4 cellular contexts compared by ENCODE assay signal in the genomic region with DNA sequence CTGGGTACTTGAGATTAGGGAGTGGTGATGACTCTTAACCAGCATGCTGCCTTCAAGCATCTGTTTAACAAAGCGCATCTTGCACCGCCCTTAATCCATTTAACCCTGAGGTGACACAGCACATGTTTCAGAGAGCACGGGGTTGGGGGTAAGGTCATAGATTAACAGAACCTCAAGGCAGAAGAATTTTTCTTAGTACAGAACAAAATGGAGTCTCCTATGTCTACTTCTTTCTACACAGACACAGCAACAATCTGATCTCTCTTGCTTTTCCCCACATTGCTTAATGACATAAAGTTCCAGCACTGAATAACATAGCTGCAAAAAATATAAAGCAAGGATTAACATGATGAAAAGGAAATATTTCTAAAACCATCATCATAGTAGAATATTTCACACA. TPM values are rescaled to one million over a fixed set of nuclear protein-coding genes. Genes with fewer than 3 reads are reported as not detected.
DNase-seq lines count a peak whose midpoint lies in the region; ATAC-seq, FAIRE-seq and TF ChIP-seq lines count a peak whose summit lies in the region.
"Not testable (repeated sequence)": the region's sequence is repeated elsewhere in the genome, so short reads cannot be mapped to it uniquely, and the experiment has no call there.

No MANE protein-coding gene starts in this region.

- not testable (repeated sequence) for H3K79me2 ChIP-seq in K562 (ENCODE audit: control insufficient read depth, insufficient read depth, low read length); neural progenitor cell (ENCODE audit: low read depth)

- in situ Hi-C loops in K562 (cut with MboI): not testable (repeated sequence)

- H4K20me1 ChIP-seq in K562 (replicated peaks; ENCODE audit: control insufficient read depth, insufficient read depth, low read length); neural progenitor cell (ENCODE audit: low read depth): not testable (repeated sequence)

- H3K27ac Mint-ChIP-seq in glutamatergic neuron (ENCODE audit: unreplicated experiment): peak overlapping the region; percentile 90
- H3K27ac Mint-ChIP-seq in neural progenitor cell: not testable (repeated sequence)

- H3K27ac ChIP-seq in WERI-Rb-1; K562 (ENCODE audit: extremely low read depth, low read depth, low read length); neural progenitor cell: not testable (repeated sequence)

- CTCF ChIA-PET in K562 (lab: Yijun Ruan, JAX; ENCODE audit: low intra/inter-chr PET ratio): not testable (repeated sequence)

- not testable (repeated sequence) for H3F3A ChIP-seq in neural progenitor cell (ENCODE audit: low read depth)

- H2AFZ ChIP-seq in K562 (ENCODE audit: low read depth, low read length); neural progenitor cell (replicated peaks): not testable (repeated sequence)

- WGBS in K562 (ENCODE audit: insufficient coverage, low coverage, missing lambda C conversion rate): 0% methylated on average over 2 of the region's 3 CpGs

- POLR2A ChIA-PET in K562 (lab: Yijun Ruan, JAX): not testable (repeated sequence)

- H3K4me1 Mint-ChIP-seq in glutamatergic neuron (ENCODE audit: low read depth, unreplicated experiment): not testable (repeated sequence)
- H3K4me1 Mint-ChIP-seq in neural progenitor cell: peaks cover 15% of the 10 kb centered on the region

- TF ChIP-seq RAD21 in K562 (CRISPR knock-in tag; conservative IDR thresholded peaks at IDR 0.05 in 1 of 2, IDR thresholded peaks at IDR 0.05 in 1 of 2): not testable (repeated sequence)

- not testable (repeated sequence) for ATAC-seq in K562

- not testable (repeated sequence) for H3K36me3 ChIP-seq in WERI-Rb-1; K562 (ENCODE audit: control insufficient read depth, insufficient read depth, low read length); neural progenitor cell

- H3K9me3 Mint-ChIP-seq in glutamatergic neuron (ENCODE audit: unreplicated experiment): peaks cover 10% of the 10 kb centered on the region
- not testable (repeated sequence) for H3K9me3 Mint-ChIP-seq in neural progenitor cell

- H3K4me2 ChIP-seq in K562 (ENCODE audit: insufficient read depth, low read length): not testable (repeated sequence)
- peak overlapping the region; percentile 38 for H3K4me2 ChIP-seq in neural progenitor cell

- H3K4me3 Mint-ChIP-seq in glutamatergic neuron (ENCODE audit: unreplicated experiment); neural progenitor cell: not testable (repeated sequence)

- not testable (repeated sequence) for H3K27me3 Mint-ChIP-seq in glutamatergic neuron (ENCODE audit: unreplicated experiment); neural progenitor cell (ENCODE audit: insufficient read depth, low read depth)

- not testable (repeated sequence) for H3K9me3 ChIP-seq in WERI-Rb-1 (ENCODE audit: severe bottlenecking); K562 (replicated peaks; ENCODE audit: control insufficient read depth, insufficient read depth, low read depth, low read length); neural progenitor cell (ENCODE audit: low read depth)

- H3K27me3 ChIP-seq in WERI-Rb-1 (ENCODE audit: insufficient read depth, low read depth, severe bottlenecking); K562 (ENCODE audit: control insufficient read depth in 2 of 2, insufficient read depth in 2 of 2, low read length in 2 of 2); neural progenitor cell: not testable (repeated sequence)

- not testable (repeated sequence) for H3K36me3 Mint-ChIP-seq in glutamatergic neuron (ENCODE audit: unreplicated experiment); neural progenitor cell

- H3K9ac ChIP-seq in K562 (ENCODE audit: insufficient read depth in 1 of 2, low read depth in 2 of 2, low read length in 2 of 2); neural progenitor cell: not testable (repeated sequence)

- not testable (repeated sequence) for FAIRE-seq in K562 (lab: Jason Lieb, UNC)

- intact Hi-C loops in K562 (cut with micrococcal nuclease): not testable (repeated sequence)

- TF ChIP-seq CTCF in WERI-Rb-1 (IDR thresholded peaks at IDR 0.05; ENCODE audit: low read depth, low read length); K562 (IDR thresholded peaks at IDR 0.05 in 2 of 3, conservative IDR thresholded peaks at IDR 0.05 in 1 of 3; ENCODE audit: insufficient read depth in 2 of 3, low read depth in 1 of 3, low read length in 3 of 3); glutamatergic neuron (IDR thresholded peaks at IDR 0.05; ENCODE audit: partially characterized antibody, unreplicated experiment); neural progenitor cell (IDR thresholded peaks at IDR 0.05): not testable (repeated sequence)

- H3K4me3 ChIP-seq in WERI-Rb-1 (ENCODE audit: low read depth, low read length); K562; neural progenitor cell: not testable (repeated sequence)

- TF ChIP-seq POLR2A in K562 (conservative IDR thresholded peaks at IDR 0.05): not testable (repeated sequence)

- H3K4me1 ChIP-seq in K562 (replicated peaks in 1 of 2; ENCODE audit: control insufficient read depth in 2 of 2, insufficient read depth in 2 of 2, low read length in 2 of 2): peaks cover 10 to 13% of the 10 kb centered on the region in 2 experiments; a peak in 4 of 5 replicates
- not testable (repeated sequence) for H3K4me1 ChIP-seq in neural progenitor cell

- not testable (repeated sequence) for H3K9me1 ChIP-seq in K562 (ENCODE audit: control insufficient read depth, insufficient read depth, low read length)

- DNase-seq in WERI-Rb-1: peak; percentile 23
- DNase-seq in K562 (ENCODE audit: extremely low read depth in 1 of 4, low spot score in 3 of 4); glutamatergic neuron; neural progenitor cell (ENCODE audit: low spot score): not testable (repeated sequence)

- BruUV-seq in K562 (replicated peaks; lab: Mats Ljungman, UMichigan): not testable (repeated sequence)

- TF ChIP-seq EP300 in K562 (IDR thresholded peaks at IDR 0.05; ENCODE audit: low read length): not testable (repeated sequence)

TF ChIP-seq in K562, 482 proteins besides CTCF, POLR2A, EP300 and RAD21 (continues in another document):
- peak; percentile 64 for TF ChIP-seq CBFA2T2 (conservative IDR thresholded peaks at IDR 0.05)
- TF ChIP-seq CBFA2T3 (IDR thresholded peaks at IDR 0.05): peak; percentile 82
- TF ChIP-seq CXXC5 (CRISPR knock-in tag; IDR thresholded peaks at IDR 0.05): peak; percentile 64
- peak; percentile 31; the same call in 1 of the 2 replicates for TF ChIP-seq TEAD4 (IDR thresholded peaks at IDR 0.05; ENCODE audit: low read length)
- TF ChIP-seq TEAD4 (CRISPR knock-in tag; IDR thresholded peaks at IDR 0.05; ENCODE audit: borderline replicate concordance): not testable (repeated sequence)
- TF ChIP-seq EP400 (IDR thresholded peaks at IDR 0.05): 0 out of 2 replicates have a peak, but pooled peaks have one; percentile 17
- TF ChIP-seq ZNF668 (CRISPR knock-in tag; IDR thresholded peaks at IDR 0.05): peak; percentile 28; the same call in 1 of the 2 replicates

RNA-seq across cellular contexts. Expression of a gene that starts 41.1 kb away (rescaled TPM):
- 185 and 201 TPM in 2 replicates for total RNA-seq in K562 (2011; cell fraction: chromatin; rRNA removed; ENCODE audit: low replicate concordance)
- 139 and 158 TPM in 2 replicates for total RNA-seq in K562 (2011; cell fraction: nucleolus; rRNA removed)
- 191 and 256 TPM in 2 replicates for total RNA-seq in K562 (2011; cell fraction: nucleoplasm; rRNA removed)
- total RNA-seq in K562 (2014; rRNA removed) (145 and 157 TPM in 2 replicates), K562 (2014; rRNA removed; fragmentation: Illumina TruSeq; extraction: Trizol) (99.6 and 100 TPM in 2 replicates), K562 (2015; rRNA removed; fragmentation: Illumina TruSeq; extraction: Trizol) (115 TPM in 2 replicates), K562 (2021) (119 and 125 TPM in 2 replicates), glutamatergic neuron (ENCODE audit: unreplicated experiment) (80.3 TPM), neural progenitor cell (ENCODE audit: low replicate concordance) (101 and 116 TPM in 2 replicates)
- polyA plus RNA-seq in K562 (2011; rRNA removed) (166 and 183 TPM in 2 replicates), K562 (2014; fragmentation: Illumina TruSeq; extraction: Trizol) (204 and 210 TPM in 2 replicates), K562 (2014; fragmentation: Nextera tagmentation; extraction: Ambion mirVana) (100 to 1,000 TPM; 137 to 166 TPM), K562 (2014; rRNA removed) (195 and 210 TPM in 2 replicates)
- polyA plus RNA-seq in K562 (2011; cell fraction: cytosol; rRNA removed): 170 and 202 TPM in 2 replicates
- 331 and 388 TPM in 2 replicates for polyA plus RNA-seq in K562 (2011; cell fraction: nucleus; rRNA removed)
- 129 and 159 TPM in 2 replicates for polyA plus RNA-seq in K562 (2012)
- polyA minus RNA-seq in K562 (2011; rRNA and poly(A)+ RNA removed): 103 and 117 TPM in 2 replicates
- polyA minus RNA-seq in K562 (2011; cell fraction: cytosol; rRNA and poly(A)+ RNA removed): 64.9 and 65.9 TPM in 2 replicates
- polyA minus RNA-seq in K562 (2011; cell fraction: nucleus; rRNA and poly(A)+ RNA removed): 81.6 and 132 TPM in 2 replicates
